1 cellular context compared by ENCODE assay signal in the genomic region with DNA sequence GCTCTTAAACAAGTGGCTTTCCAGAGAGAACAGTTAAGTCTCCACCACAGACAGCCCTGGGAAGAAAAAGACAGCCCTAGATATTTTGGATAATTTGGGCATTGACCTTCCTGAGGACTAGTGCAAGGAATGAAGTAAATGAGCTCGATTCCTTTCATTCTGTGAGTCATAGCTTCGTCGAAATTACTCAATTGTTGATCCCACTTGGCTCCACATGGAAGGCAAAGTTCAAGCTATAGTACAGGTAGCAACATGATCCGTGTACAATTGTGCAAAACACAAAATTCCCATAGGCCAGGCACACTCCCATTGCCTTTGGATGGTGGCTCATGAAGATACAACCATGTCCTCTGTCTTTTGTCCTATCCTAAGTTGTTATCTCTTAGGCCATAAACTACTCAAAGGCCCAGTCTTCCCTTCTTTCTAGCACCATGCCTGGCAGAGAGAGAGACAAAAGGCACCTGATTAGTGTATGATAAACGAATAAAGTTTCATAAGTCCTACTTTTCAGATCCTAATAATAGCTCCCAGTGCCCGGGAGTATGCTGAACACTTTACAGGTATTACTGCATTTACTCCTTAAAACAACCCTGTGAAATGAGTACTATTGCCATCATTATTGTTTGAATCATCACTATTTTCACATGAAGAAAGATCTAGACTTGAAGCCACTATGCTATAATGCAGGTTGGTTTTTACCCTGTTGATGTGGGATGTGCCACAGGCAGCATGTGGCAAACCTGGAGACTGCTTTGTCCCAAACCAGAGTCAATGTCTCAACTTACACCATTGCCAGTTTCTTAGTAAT.
TF ChIP-seq lines count a peak whose summit lies in the region.

No MANE protein-coding gene starts in this region.

TF ChIP-seq in GM23338, 12 proteins besides CTCF, POLR2A, EP300 and RAD21:
- no peak for TF ChIP-seq STAT1 (IDR thresholded peaks at IDR 0.05; ENCODE audit: unreplicated experiment)
- TF ChIP-seq EZH2 (IDR thresholded peaks at IDR 0.05; ENCODE audit: low read depth, unreplicated experiment) = no peak
- TF ChIP-seq NANOG (IDR thresholded peaks at IDR 0.05; ENCODE audit: borderline replicate concordance) = no peak
- no peak for TF ChIP-seq POLR2AphosphoS5 (IDR thresholded peaks at IDR 0.05; ENCODE audit: low read depth)
- TF ChIP-seq, protein P1, sequence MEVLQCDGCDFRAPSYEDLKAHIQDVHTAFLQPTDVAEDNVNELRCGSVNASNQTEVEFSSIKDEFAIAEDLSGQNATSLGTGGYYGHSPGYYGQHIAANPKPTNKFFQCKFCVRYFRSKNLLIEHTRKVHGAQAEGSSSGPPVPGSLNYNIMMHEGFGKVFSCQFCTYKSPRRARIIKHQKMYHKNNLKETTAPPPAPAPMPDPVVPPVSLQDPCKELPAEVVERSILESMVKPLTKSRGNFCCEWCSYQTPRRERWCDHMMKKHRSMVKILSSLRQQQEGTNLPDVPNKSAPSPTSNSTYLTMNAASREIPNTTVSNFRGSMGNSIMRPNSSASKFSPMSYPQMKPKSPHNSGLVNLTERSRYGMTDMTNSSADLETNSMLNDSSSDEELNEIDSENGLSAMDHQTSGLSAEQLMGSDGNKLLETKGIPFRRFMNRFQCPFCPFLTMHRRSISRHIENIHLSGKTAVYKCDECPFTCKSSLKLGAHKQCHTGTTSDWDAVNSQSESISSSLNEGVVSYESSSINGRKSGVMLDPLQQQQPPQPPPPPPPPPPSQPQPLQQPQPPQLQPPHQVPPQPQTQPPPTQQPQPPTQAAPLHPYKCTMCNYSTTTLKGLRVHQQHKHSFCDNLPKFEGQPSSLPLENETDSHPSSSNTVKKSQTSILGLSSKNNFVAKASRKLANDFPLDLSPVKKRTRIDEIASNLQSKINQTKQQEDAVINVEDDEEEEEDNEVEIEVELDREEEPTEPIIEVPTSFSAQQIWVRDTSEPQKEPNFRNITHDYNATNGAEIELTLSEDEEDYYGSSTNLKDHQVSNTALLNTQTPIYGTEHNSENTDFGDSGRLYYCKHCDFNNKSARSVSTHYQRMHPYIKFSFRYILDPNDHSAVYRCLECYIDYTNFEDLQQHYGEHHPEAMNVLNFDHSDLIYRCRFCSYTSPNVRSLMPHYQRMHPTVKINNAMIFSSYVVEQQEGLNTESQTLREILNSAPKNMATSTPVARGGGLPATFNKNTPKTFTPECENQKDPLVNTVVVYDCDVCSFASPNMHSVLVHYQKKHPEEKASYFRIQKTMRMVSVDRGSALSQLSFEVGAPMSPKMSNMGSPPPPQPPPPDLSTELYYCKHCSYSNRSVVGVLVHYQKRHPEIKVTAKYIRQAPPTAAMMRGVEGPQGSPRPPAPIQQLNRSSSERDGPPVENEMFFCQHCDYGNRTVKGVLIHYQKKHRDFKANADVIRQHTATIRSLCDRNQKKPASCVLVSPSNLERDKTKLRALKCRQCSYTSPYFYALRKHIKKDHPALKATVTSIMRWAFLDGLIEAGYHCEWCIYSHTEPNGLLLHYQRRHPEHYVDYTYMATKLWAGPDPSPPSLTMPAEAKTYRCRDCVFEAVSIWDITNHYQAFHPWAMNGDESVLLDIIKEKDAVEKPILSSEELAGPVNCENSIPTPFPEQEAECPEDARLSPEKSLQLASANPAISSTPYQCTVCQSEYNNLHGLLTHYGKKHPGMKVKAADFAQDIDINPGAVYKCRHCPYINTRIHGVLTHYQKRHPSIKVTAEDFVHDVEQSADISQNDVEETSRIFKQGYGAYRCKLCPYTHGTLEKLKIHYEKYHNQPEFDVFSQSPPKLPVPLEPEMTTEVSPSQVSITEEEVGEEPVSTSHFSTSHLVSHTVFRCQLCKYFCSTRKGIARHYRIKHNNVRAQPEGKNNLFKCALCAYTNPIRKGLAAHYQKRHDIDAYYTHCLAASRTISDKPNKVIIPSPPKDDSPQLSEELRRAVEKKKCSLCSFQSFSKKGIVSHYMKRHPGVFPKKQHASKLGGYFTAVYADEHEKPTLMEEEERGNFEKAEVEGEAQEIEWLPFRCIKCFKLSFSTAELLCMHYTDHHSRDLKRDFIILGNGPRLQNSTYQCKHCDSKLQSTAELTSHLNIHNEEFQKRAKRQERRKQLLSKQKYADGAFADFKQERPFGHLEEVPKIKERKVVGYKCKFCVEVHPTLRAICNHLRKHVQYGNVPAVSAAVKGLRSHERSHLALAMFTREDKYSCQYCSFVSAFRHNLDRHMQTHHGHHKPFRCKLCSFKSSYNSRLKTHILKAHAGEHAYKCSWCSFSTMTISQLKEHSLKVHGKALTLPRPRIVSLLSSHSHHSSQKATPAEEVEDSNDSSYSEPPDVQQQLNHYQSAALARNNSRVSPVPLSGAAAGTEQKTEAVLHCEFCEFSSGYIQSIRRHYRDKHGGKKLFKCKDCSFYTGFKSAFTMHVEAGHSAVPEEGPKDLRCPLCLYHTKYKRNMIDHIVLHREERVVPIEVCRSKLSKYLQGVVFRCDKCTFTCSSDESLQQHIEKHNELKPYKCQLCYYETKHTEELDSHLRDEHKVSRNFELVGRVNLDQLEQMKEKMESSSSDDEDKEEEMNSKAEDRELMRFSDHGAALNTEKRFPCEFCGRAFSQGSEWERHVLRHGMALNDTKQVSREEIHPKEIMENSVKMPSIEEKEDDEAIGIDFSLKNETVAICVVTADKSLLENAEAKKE (CRISPR knock-in tag; IDR thresholded peaks at IDR 0.05) = no peak
- no peak for TF ChIP-seq ZNF114 (CRISPR knock-in tag; IDR thresholded peaks at IDR 0.05)
TF ChIP-seq in GM23338: peak in this region for 0.
